In the genomic region with DNA sequence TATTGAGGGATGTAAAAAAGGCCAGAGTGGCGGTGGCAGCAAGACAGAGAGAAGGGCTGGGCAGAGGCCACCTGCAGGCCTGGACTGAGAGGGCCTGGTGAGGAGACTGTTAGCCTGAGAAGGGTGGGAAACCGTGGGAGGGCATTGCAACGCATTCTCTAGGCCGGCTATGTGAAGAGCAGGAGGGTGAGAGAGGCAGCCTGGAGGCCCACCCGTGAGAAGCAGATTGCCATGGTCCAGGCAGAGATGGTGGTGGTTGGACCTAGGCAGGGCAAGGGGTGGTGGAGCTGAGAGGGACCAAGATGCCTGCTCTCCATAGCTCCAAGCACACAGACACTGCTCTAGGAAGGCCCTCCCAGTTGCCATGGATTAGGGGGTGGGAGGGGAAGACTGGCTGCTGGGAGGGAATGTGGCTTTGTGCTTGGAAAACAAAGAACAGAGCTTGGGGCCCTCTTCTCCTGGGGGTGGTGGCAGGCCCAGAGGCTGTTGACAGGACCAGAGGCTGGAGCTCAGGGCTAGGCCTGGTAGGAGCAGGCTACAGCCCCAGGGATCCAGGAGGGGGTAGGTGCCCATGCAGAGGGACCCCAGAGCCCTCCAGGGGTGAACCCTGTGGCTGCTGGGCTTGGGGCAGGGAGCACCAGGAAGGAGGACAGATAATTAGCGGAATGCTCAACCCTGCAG, we compare ENCODE assay signal across 1 cellular context.
A peak's percentile ranks its signal among the peaks of the same experiment; 100 is the strongest.
TF ChIP-seq lines count a peak whose summit lies in the region.

No MANE protein-coding gene starts in this region.

TF ChIP-seq in HepG2, 621 proteins besides CTCF, POLR2A, EP300 and RAD21 (continued from another document and continues in another):
- TF ChIP-seq, protein P1, sequence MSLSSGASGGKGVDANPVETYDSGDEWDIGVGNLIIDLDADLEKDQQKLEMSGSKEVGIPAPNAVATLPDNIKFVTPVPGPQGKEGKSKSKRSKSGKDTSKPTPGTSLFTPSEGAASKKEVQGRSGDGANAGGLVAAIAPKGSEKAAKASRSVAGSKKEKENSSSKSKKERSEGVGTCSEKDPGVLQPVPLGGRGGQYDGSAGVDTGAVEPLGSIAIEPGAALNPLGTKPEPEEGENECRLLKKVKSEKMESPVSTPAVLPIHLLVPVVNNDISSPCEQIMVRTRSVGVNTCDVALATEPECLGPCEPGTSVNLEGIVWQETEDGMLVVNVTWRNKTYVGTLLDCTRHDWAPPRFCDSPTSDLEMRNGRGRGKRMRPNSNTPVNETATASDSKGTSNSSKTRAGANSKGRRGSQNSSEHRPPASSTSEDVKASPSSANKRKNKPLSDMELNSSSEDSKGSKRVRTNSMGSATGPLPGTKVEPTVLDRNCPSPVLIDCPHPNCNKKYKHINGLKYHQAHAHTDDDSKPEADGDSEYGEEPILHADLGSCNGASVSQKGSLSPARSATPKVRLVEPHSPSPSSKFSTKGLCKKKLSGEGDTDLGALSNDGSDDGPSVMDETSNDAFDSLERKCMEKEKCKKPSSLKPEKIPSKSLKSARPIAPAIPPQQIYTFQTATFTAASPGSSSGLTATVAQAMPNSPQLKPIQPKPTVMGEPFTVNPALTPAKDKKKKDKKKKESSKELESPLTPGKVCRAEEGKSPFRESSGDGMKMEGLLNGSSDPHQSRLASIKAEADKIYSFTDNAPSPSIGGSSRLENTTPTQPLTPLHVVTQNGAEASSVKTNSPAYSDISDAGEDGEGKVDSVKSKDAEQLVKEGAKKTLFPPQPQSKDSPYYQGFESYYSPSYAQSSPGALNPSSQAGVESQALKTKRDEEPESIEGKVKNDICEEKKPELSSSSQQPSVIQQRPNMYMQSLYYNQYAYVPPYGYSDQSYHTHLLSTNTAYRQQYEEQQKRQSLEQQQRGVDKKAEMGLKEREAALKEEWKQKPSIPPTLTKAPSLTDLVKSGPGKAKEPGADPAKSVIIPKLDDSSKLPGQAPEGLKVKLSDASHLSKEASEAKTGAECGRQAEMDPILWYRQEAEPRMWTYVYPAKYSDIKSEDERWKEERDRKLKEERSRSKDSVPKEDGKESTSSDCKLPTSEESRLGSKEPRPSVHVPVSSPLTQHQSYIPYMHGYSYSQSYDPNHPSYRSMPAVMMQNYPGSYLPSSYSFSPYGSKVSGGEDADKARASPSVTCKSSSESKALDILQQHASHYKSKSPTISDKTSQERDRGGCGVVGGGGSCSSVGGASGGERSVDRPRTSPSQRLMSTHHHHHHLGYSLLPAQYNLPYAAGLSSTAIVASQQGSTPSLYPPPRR (CRISPR knock-in tag; IDR thresholded peaks at IDR 0.05; ENCODE audit: borderline replicate concordance), result peak; percentile 25; the same call in 1 of the 2 replicates
- TF ChIP-seq, protein P2, sequence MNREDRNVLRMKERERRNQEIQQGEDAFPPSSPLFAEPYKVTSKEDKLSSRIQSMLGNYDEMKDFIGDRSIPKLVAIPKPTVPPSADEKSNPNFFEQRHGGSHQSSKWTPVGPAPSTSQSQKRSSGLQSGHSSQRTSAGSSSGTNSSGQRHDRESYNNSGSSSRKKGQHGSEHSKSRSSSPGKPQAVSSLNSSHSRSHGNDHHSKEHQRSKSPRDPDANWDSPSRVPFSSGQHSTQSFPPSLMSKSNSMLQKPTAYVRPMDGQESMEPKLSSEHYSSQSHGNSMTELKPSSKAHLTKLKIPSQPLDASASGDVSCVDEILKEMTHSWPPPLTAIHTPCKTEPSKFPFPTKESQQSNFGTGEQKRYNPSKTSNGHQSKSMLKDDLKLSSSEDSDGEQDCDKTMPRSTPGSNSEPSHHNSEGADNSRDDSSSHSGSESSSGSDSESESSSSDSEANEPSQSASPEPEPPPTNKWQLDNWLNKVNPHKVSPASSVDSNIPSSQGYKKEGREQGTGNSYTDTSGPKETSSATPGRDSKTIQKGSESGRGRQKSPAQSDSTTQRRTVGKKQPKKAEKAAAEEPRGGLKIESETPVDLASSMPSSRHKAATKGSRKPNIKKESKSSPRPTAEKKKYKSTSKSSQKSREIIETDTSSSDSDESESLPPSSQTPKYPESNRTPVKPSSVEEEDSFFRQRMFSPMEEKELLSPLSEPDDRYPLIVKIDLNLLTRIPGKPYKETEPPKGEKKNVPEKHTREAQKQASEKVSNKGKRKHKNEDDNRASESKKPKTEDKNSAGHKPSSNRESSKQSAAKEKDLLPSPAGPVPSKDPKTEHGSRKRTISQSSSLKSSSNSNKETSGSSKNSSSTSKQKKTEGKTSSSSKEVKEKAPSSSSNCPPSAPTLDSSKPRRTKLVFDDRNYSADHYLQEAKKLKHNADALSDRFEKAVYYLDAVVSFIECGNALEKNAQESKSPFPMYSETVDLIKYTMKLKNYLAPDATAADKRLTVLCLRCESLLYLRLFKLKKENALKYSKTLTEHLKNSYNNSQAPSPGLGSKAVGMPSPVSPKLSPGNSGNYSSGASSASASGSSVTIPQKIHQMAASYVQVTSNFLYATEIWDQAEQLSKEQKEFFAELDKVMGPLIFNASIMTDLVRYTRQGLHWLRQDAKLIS (CRISPR knock-in tag; IDR thresholded peaks at IDR 0.05), result no peak
- TF ChIP-seq PAWR (CRISPR knock-in tag; IDR thresholded peaks at IDR 0.05; ENCODE audit: borderline replicate concordance), result no peak
- no peak for TF ChIP-seq PCBP2 (optimal IDR thresholded peaks at IDR 0.05; ENCODE audit: low read depth, low read length, poor library complexity, severe bottlenecking)
- no peak for TF ChIP-seq ZNF484 (CRISPR knock-in tag; IDR thresholded peaks at IDR 0.05; ENCODE audit: borderline replicate concordance, low read depth)
- TF ChIP-seq, protein P3, sequence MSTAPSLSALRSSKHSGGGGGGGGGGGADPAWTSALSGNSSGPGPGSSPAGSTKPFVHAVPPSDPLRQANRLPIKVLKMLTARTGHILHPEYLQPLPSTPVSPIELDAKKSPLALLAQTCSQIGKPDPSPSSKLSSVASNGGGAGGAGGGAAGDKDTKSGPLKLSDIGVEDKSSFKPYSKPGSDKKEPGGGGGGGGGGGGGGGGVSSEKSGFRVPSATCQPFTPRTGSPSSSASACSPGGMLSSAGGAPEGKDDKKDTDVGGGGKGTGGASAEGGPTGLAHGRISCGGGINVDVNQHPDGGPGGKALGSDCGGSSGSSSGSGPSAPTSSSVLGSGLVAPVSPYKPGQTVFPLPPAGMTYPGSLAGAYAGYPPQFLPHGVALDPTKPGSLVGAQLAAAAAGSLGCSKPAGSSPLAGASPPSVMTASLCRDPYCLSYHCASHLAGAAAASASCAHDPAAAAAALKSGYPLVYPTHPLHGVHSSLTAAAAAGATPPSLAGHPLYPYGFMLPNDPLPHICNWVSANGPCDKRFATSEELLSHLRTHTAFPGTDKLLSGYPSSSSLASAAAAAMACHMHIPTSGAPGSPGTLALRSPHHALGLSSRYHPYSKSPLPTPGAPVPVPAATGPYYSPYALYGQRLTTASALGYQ (CRISPR knock-in tag; IDR thresholded peaks at IDR 0.05), result no peak
- no peak for TF ChIP-seq NPAS2 (CRISPR knock-in tag; IDR thresholded peaks at IDR 0.05; ENCODE audit: borderline replicate concordance)
- no peak for TF ChIP-seq ZNF101 (CRISPR knock-in tag; IDR thresholded peaks at IDR 0.05; ENCODE audit: borderline replicate concordance, low read depth)
- TF ChIP-seq, protein P4, sequence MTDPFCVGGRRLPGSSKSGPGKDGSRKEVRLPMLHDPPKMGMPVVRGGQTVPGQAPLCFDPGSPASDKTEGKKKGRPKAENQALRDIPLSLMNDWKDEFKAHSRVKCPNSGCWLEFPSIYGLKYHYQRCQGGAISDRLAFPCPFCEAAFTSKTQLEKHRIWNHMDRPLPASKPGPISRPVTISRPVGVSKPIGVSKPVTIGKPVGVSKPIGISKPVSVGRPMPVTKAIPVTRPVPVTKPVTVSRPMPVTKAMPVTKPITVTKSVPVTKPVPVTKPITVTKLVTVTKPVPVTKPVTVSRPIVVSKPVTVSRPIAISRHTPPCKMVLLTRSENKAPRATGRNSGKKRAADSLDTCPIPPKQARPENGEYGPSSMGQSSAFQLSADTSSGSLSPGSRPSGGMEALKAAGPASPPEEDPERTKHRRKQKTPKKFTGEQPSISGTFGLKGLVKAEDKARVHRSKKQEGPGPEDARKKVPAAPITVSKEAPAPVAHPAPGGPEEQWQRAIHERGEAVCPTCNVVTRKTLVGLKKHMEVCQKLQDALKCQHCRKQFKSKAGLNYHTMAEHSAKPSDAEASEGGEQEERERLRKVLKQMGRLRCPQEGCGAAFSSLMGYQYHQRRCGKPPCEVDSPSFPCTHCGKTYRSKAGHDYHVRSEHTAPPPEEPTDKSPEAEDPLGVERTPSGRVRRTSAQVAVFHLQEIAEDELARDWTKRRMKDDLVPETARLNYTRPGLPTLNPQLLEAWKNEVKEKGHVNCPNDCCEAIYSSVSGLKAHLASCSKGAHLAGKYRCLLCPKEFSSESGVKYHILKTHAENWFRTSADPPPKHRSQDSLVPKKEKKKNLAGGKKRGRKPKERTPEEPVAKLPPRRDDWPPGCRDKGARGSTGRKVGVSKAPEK (CRISPR knock-in tag; IDR thresholded peaks at IDR 0.05; ENCODE audit: borderline replicate concordance), result no peak
- peak; percentile 33; the same call in 1 of the 2 replicates for TF ChIP-seq MXD4 (CRISPR knock-in tag; IDR thresholded peaks at IDR 0.05)
- no peak for TF ChIP-seq FIP1L1 (IDR thresholded peaks at IDR 0.05; ENCODE audit: borderline replicate concordance, insufficient read depth, low read depth, low read length)
- TF ChIP-seq, protein P5, sequence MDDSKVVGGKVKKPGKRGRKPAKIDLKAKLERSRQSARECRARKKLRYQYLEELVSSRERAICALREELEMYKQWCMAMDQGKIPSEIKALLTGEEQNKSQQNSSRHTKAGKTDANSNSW (CRISPR knock-in tag; IDR thresholded peaks at IDR 0.05; ENCODE audit: borderline replicate concordance), result peak; percentile 24; the same call in 1 of the 2 replicates
- TF ChIP-seq ZNF501 (CRISPR knock-in tag; IDR thresholded peaks at IDR 0.05), result no peak
- no peak; the same call in 1 of the 2 replicates for TF ChIP-seq FOXO1 (CRISPR knock-in tag; IDR thresholded peaks at IDR 0.05)
- TF ChIP-seq SATB2 (CRISPR knock-in tag; IDR thresholded peaks at IDR 0.05), result no peak
- no peak for TF ChIP-seq TAF15 (IDR thresholded peaks at IDR 0.05; ENCODE audit: low read depth, low read length, poor library complexity, severe bottlenecking)
- TF ChIP-seq SP1 (IDR thresholded peaks at IDR 0.05), result no peak
- no peak for TF ChIP-seq SP1 (CRISPR knock-in tag; IDR thresholded peaks at IDR 0.05)
- no peak for TF ChIP-seq ZNF225 (CRISPR knock-in tag; IDR thresholded peaks at IDR 0.05)
- TF ChIP-seq ZSCAN9 (CRISPR knock-in tag; IDR thresholded peaks at IDR 0.05; ENCODE audit: borderline replicate concordance), result no peak
- TF ChIP-seq, protein P6, sequence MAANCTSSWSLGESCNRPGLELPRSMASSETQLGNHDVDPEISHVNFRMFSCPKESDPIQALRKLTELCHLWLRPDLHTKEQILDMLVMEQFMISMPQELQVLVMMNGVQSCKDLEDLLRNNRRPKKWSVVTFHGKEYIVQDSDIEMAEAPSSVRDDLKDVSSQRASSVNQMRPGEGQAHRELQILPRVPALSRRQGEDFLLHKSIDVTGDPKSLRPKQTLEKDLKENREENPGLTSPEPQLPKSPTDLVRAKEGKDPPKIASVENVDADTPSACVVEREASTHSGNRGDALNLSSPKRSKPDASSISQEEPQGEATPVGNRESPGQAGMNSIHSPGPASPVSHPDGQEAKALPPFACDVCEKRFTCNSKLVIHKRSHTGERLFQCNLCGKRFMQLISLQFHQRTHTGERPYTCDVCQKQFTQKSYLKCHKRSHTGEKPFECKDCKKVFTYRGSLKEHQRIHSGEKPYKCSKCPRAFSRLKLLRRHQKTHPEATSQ (CRISPR knock-in tag; IDR thresholded peaks at IDR 0.05; ENCODE audit: borderline replicate concordance), result no peak
- no peak for TF ChIP-seq ZNF10 (CRISPR knock-in tag; IDR thresholded peaks at IDR 0.05; ENCODE audit: borderline replicate concordance, low read depth)
- TF ChIP-seq STAG1 (CRISPR knock-in tag; IDR thresholded peaks at IDR 0.05), result no peak
- TF ChIP-seq, protein P7, sequence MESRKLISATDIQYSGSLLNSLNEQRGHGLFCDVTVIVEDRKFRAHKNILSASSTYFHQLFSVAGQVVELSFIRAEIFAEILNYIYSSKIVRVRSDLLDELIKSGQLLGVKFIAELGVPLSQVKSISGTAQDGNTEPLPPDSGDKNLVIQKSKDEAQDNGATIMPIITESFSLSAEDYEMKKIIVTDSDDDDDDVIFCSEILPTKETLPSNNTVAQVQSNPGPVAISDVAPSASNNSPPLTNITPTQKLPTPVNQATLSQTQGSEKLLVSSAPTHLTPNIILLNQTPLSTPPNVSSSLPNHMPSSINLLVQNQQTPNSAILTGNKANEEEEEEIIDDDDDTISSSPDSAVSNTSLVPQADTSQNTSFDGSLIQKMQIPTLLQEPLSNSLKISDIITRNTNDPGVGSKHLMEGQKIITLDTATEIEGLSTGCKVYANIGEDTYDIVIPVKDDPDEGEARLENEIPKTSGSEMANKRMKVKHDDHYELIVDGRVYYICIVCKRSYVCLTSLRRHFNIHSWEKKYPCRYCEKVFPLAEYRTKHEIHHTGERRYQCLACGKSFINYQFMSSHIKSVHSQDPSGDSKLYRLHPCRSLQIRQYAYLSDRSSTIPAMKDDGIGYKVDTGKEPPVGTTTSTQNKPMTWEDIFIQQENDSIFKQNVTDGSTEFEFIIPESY (CRISPR knock-in tag; IDR thresholded peaks at IDR 0.05), result no peak
- TF ChIP-seq FOXP1 (IDR thresholded peaks at IDR 0.05), result no peak
- 0 out of 2 replicates have a peak, but pooled peaks have one; percentile 24 for TF ChIP-seq FOXP1 (CRISPR knock-in tag; IDR thresholded peaks at IDR 0.05)
- no peak for TF ChIP-seq FOXA1 (IDR thresholded peaks at IDR 0.05)
- peak; percentile 43 for TF ChIP-seq FOXA1 (CRISPR knock-in tag; IDR thresholded peaks at IDR 0.05)
- TF ChIP-seq ZNF543 (CRISPR knock-in tag; IDR thresholded peaks at IDR 0.05), result peak; percentile 55; the same call in 1 of the 2 replicates
- TF ChIP-seq KDM5A (IDR thresholded peaks at IDR 0.05; ENCODE audit: borderline replicate concordance, low read length), result no peak
- no peak for TF ChIP-seq XRCC5 (optimal IDR thresholded peaks at IDR 0.05; ENCODE audit: low read length)
- TF ChIP-seq THAP11 (CRISPR knock-in tag; IDR thresholded peaks at IDR 0.05), result no peak
- no peak for TF ChIP-seq FLYWCH1 (CRISPR knock-in tag; IDR thresholded peaks at IDR 0.05)
- no peak for TF ChIP-seq ZNF253 (CRISPR knock-in tag; IDR thresholded peaks at IDR 0.05; ENCODE audit: borderline replicate concordance)
- no peak for TF ChIP-seq ZFP36 (IDR thresholded peaks at IDR 0.05; ENCODE audit: borderline replicate concordance, low read depth, low read length, partially characterized antibody)
- no peak for TF ChIP-seq ZNF841 (CRISPR knock-in tag; IDR thresholded peaks at IDR 0.05; ENCODE audit: borderline replicate concordance)
- TF ChIP-seq ZNF354B (CRISPR knock-in tag; IDR thresholded peaks at IDR 0.05), result no peak
- peak; percentile 75; the same call in 1 of the 2 replicates for TF ChIP-seq MTA1 (CRISPR knock-in tag; IDR thresholded peaks at IDR 0.05; ENCODE audit: borderline replicate concordance)
- no peak for TF ChIP-seq CREM (IDR thresholded peaks at IDR 0.05)
- no peak for TF ChIP-seq CREM (CRISPR knock-in tag; IDR thresholded peaks at IDR 0.05)
